In the genomic region with DNA sequence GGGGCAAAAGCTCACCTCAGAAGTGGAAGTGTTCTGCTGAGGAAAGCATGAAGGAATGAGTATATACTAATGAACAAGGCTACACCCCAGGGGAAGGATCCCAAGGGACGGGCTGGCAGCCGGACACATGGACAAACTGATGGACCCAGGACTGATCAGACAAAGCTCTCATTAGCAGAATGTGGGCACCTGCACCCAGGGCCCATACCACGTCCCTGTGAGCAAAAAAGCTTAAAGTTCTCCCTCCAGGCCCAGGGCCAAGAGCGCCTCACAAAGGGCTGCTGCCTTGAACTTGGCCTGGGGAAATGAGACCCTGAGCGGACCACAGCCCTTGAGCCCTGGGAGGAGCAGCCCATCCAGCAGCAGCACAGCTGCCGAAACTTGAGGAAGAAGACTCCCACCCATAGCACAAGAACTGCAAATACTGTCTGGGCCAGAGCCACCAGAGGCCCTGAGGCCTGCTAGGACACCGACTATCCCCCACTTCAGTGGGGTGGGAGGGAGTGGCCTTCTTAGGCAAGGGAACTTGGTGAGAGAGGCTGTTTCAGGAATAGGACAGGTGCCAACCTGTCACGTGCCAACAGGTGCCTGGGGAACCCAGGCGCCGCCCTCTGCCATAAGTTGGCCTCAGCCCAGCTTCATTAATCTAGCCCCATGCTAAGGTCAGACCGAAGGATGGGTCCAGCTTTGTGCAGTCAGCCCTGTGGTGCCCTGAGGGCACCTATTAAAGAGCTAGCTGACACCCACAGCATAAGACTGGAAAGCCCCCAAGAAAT, we compare ENCODE assay signal across 16 cellular contexts. TPM values are rescaled to one million over a fixed set of nuclear protein-coding genes. Genes with fewer than 3 reads are reported as not detected.
DNase-seq lines count a peak whose midpoint lies in the region; ATAC-seq and TF ChIP-seq lines count a peak whose summit lies in the region.
"Had no signal": no experiment of that assay in that cellular context is flagged by ENCODE, and none has a peak within 500 bp of the region (broad histone marks: within the 10 kb centered on the region; RNA-seq: fewer than 3 reads in every experiment).

No MANE protein-coding gene starts in this region.

- H3K79me2 ChIP-seq in smooth muscle cell (ENCODE audit: low read depth) = peaks cover 13% of the 10 kb centered on the region

- H4K20me1 ChIP-seq in smooth muscle cell (ENCODE audit: low read depth) = peaks cover 4% of the 10 kb centered on the region

- H3K27me3 Mint-ChIP-seq in activated CD8-positive, alpha-beta T cell treated with anti-CD3 and anti-CD28 coated beads, Interleukin-2, amount 10 ng/mL, durations not matched to agents 7 days and 5 days (ENCODE audit: low read depth) = no peaks in the 10 kb centered on the region
- no peaks in the 10 kb centered on the region for H3K27me3 Mint-ChIP-seq in activated CD8-positive, alpha-beta T cell treated with anti-CD3 and anti-CD28 coated beads for 36 hours

- H3K4me1 ChIP-seq in smooth muscle cell (ENCODE audit: low read depth) = peaks cover 6% of the 10 kb centered on the region

- intact Hi-C loops in activated CD8-positive, alpha-beta T cell treated with anti-CD3 and anti-CD28 coated beads for 36 hours (cut with micrococcal nuclease) = no loop called here

- H3K9ac ChIP-seq in smooth muscle cell (ENCODE audit: low read depth) = no peak overlapping the region

- DNase-seq in activated CD8-positive, alpha-beta T cell treated with anti-CD3 and anti-CD28 coated beads, Interleukin-2, amount 10 ng/mL, durations not matched to agents 7 days and 5 days = no peak
- DNase-seq in activated CD8-positive, alpha-beta T cell treated with anti-CD3 and anti-CD28 coated beads for 36 hours = no peak
- peak; percentile 11 for DNase-seq in NCI-H2029 treated with DMSO at 0.1 percent for 48 hours (lab: John Stamatoyannopoulos, UW)
- peak; percentile 45 for DNase-seq in islet precursor cell
- DNase-seq in smooth muscle cell (lab: John Stamatoyannopoulos, UW; ENCODE audit: unreplicated experiment) = no peak
- DNase-seq in COLO668 (lab: John Stamatoyannopoulos, UW; ENCODE audit: unreplicated experiment) = no peak
- DNase-seq in NCI-H1694 (lab: John Stamatoyannopoulos, UW) = no peak
- no peak for DNase-seq in AG08395 (ENCODE audit: low spot score)
- DNase-seq: heart right ventricle, NCI-H187, occipital lobe, upper lobe of left lung had no signal

- H3K4me1 Mint-ChIP-seq in activated CD8-positive, alpha-beta T cell treated with anti-CD3 and anti-CD28 coated beads, Interleukin-2, amount 10 ng/mL, durations not matched to agents 7 days and 5 days (ENCODE audit: low read depth) = peaks cover 18% of the 10 kb centered on the region
- H3K4me1 Mint-ChIP-seq in activated CD8-positive, alpha-beta T cell treated with anti-CD3 and anti-CD28 coated beads for 36 hours (ENCODE audit: low read depth) = peaks cover 12% of the 10 kb centered on the region

- TF ChIP-seq CTCF in activated CD8-positive, alpha-beta T cell treated with anti-CD3 and anti-CD28 coated beads for 36 hours (IDR thresholded peaks at IDR 0.05) = no peak
- no peak for TF ChIP-seq CTCF in smooth muscle cell (IDR thresholded peaks at IDR 0.05; ENCODE audit: borderline replicate concordance, insufficient read depth, poor library complexity, severe bottlenecking)

- H3K27ac ChIP-seq in smooth muscle cell (ENCODE audit: low read depth) = peak overlapping the region; percentile 94
- H3K27ac ChIP-seq: SK-N-MC had no signal

- H3K36me3 Mint-ChIP-seq in activated CD8-positive, alpha-beta T cell treated with anti-CD3 and anti-CD28 coated beads, Interleukin-2, amount 10 ng/mL, durations not matched to agents 7 days and 5 days (ENCODE audit: low read depth) = peaks cover 35% of the 10 kb centered on the region
- peaks cover 19% of the 10 kb centered on the region for H3K36me3 Mint-ChIP-seq in activated CD8-positive, alpha-beta T cell treated with anti-CD3 and anti-CD28 coated beads for 36 hours (ENCODE audit: low read depth)

- POLR2A ChIA-PET in activated CD8-positive, alpha-beta T cell treated with anti-CD3 and anti-CD28 coated beads, Interleukin-2, amount 10 ng/mL, durations not matched to agents 7 days and 5 days (lab: Charles Lee) = no interaction called here
- POLR2A ChIA-PET in activated CD8-positive, alpha-beta T cell treated with anti-CD3 and anti-CD28 coated beads for 36 hours (lab: Charles Lee) = interaction anchor here (1.4 to 1.6 kb wide), 2 partner anchors 8 to 19 kb away, joined by 3 to 4 read pairs; no protein-coding TSS in a partner anchor

- peak overlapping the region; percentile 57 for H3K27ac Mint-ChIP-seq in activated CD8-positive, alpha-beta T cell treated with anti-CD3 and anti-CD28 coated beads, Interleukin-2, amount 10 ng/mL, durations not matched to agents 7 days and 5 days
- no peak overlapping the region for H3K27ac Mint-ChIP-seq in activated CD8-positive, alpha-beta T cell treated with anti-CD3 and anti-CD28 coated beads for 36 hours

- no peak overlapping the region for H3K4me2 ChIP-seq in smooth muscle cell

- no peak overlapping the region for H2AFZ ChIP-seq in smooth muscle cell (ENCODE audit: low read depth)

- WGBS in smooth muscle cell (ENCODE audit: low lambda C conversion rate) = 98% methylated on average over 11 of the region's 11 CpGs

- no peak overlapping the region for H3K4me3 ChIP-seq in smooth muscle cell
- H3K4me3 ChIP-seq: breast epithelium, heart right ventricle, left lung, SK-N-MC, upper lobe of left lung had no signal

- CTCF ChIA-PET in activated CD8-positive, alpha-beta T cell treated with anti-CD3 and anti-CD28 coated beads, Interleukin-2, amount 10 ng/mL, durations not matched to agents 7 days and 5 days (lab: Charles Lee) = no interaction called here
- CTCF ChIA-PET in activated CD8-positive, alpha-beta T cell treated with anti-CD3 and anti-CD28 coated beads for 36 hours (lab: Charles Lee) = interaction anchor here (0.7 to 1.5 kb wide), 3 partner anchors 7 to 186 kb away, joined by 3 read pairs; no protein-coding TSS in a partner anchor

- H3K36me3 ChIP-seq in smooth muscle cell (ENCODE audit: low read depth) = no peaks in the 10 kb centered on the region
- H3K36me3 ChIP-seq: breast epithelium had no signal

- no peaks in the 10 kb centered on the region for H3K27me3 ChIP-seq in smooth muscle cell (ENCODE audit: low read depth)
- H3K27me3 ChIP-seq: breast epithelium, heart right ventricle, left lung, upper lobe of left lung had no signal

- no peak overlapping the region for H3K4me3 Mint-ChIP-seq in activated CD8-positive, alpha-beta T cell treated with anti-CD3 and anti-CD28 coated beads, Interleukin-2, amount 10 ng/mL, durations not matched to agents 7 days and 5 days
- no peak overlapping the region for H3K4me3 Mint-ChIP-seq in activated CD8-positive, alpha-beta T cell treated with anti-CD3 and anti-CD28 coated beads for 36 hours

- no peaks in the 10 kb centered on the region for H3K9me3 Mint-ChIP-seq in activated CD8-positive, alpha-beta T cell treated with anti-CD3 and anti-CD28 coated beads, Interleukin-2, amount 10 ng/mL, durations not matched to agents 7 days and 5 days (ENCODE audit: insufficient read depth)
- H3K9me3 Mint-ChIP-seq in activated CD8-positive, alpha-beta T cell treated with anti-CD3 and anti-CD28 coated beads for 36 hours = no peaks in the 10 kb centered on the region

- H3F3A ChIP-seq in smooth muscle cell (ENCODE audit: low read depth) = peaks cover 12% of the 10 kb centered on the region

- no peaks in the 10 kb centered on the region for H3K9me3 ChIP-seq in smooth muscle cell (replicated peaks; ENCODE audit: low read depth)
- H3K9me3 ChIP-seq: breast epithelium, heart right ventricle, left lung, upper lobe of left lung had no signal

- ATAC-seq in activated CD8-positive, alpha-beta T cell treated with anti-CD3 and anti-CD28 coated beads, Interleukin-2, amount 10 ng/mL, durations not matched to agents 7 days and 5 days = no peak
- ATAC-seq in activated CD8-positive, alpha-beta T cell treated with anti-CD3 and anti-CD28 coated beads for 36 hours = no peak
- ATAC-seq: heart right ventricle, left lung had no signal

RNA-seq across cellular contexts. Expression of a gene that starts 2.3 kb away (rescaled TPM):
- 10 to 100 TPM; 50.4 to 53.0 TPM for total RNA-seq in activated CD8-positive, alpha-beta T cell treated with anti-CD3 and anti-CD28 coated beads, Interleukin-2, amount 10 ng/mL, durations not matched to agents 7 days and 5 days
- 10 to 100 TPM; 34.7 to 35.2 TPM for total RNA-seq in activated CD8-positive, alpha-beta T cell treated with anti-CD3 and anti-CD28 coated beads for 36 hours
- 21.1 and 21.3 TPM in 2 replicates for total RNA-seq in smooth muscle cell
- polyA plus RNA-seq in smooth muscle cell = 68.3 and 74.8 TPM in 2 replicates

RNA-seq across cellular contexts. Expression of a gene that starts 6.6 kb away (rescaled TPM):
- 1 to 10 TPM in 1 of 2 experiments, under 1 TPM in 1; 0.95 to 2.0 TPM for total RNA-seq in activated CD8-positive, alpha-beta T cell treated with anti-CD3 and anti-CD28 coated beads, Interleukin-2, amount 10 ng/mL, durations not matched to agents 7 days and 5 days
- under 1 TPM in 1 of 2 experiments, not detected in 1; 0.23 TPM for total RNA-seq in activated CD8-positive, alpha-beta T cell treated with anti-CD3 and anti-CD28 coated beads for 36 hours
- total RNA-seq in smooth muscle cell = 2.8 and 2.9 TPM in 2 replicates
- 2.2 and 2.4 TPM in 2 replicates for polyA plus RNA-seq in smooth muscle cell
- polyA plus RNA-seq: AG04450 had no signal

RNA-seq across cellular contexts. Expression of a gene that starts 36.7 kb away (rescaled TPM):
- total RNA-seq in activated CD8-positive, alpha-beta T cell treated with anti-CD3 and anti-CD28 coated beads, Interleukin-2, amount 10 ng/mL, durations not matched to agents 7 days and 5 days = 10 to 100 TPM; 36.3 to 45.8 TPM
- 10 to 100 TPM; 22.0 to 31.7 TPM for total RNA-seq in activated CD8-positive, alpha-beta T cell treated with anti-CD3 and anti-CD28 coated beads for 36 hours
- 15.8 and 17.3 TPM in 2 replicates for total RNA-seq in smooth muscle cell
- 23.9 and 37.8 TPM in 2 replicates for polyA plus RNA-seq in smooth muscle cell

RNA-seq across cellular contexts. Expression of a gene that starts 36.8 kb away (rescaled TPM):
- total RNA-seq in activated CD8-positive, alpha-beta T cell treated with anti-CD3 and anti-CD28 coated beads, Interleukin-2, amount 10 ng/mL, durations not matched to agents 7 days and 5 days = 1 to 10 TPM; 3.8 to 4.7 TPM
- 10 to 100 TPM in 1 of 2 experiments, 1 to 10 TPM in 1; 9.6 to 11.8 TPM for total RNA-seq in activated CD8-positive, alpha-beta T cell treated with anti-CD3 and anti-CD28 coated beads for 36 hours
- 15.4 and 18.7 TPM in 2 replicates for total RNA-seq in smooth muscle cell
- polyA plus RNA-seq in smooth muscle cell = 22.9 and 28.5 TPM in 2 replicates

RNA-seq across cellular contexts. Expression of a gene that starts 51.9 kb away (rescaled TPM):
- total RNA-seq in activated CD8-positive, alpha-beta T cell treated with anti-CD3 and anti-CD28 coated beads, Interleukin-2, amount 10 ng/mL, durations not matched to agents 7 days and 5 days = 100 to 1,000 TPM; 179 to 192 TPM
- 100 to 1,000 TPM; 165 to 166 TPM for total RNA-seq in activated CD8-positive, alpha-beta T cell treated with anti-CD3 and anti-CD28 coated beads for 36 hours
- 53.1 and 69.4 TPM in 2 replicates for total RNA-seq in smooth muscle cell
- polyA plus RNA-seq in smooth muscle cell = 91.7 and 104 TPM in 2 replicates

Comparison
In these comparisons a context has a peak if more than half of its experiments do, and no peak if none do; other contexts are left out.
1. DNase-seq: peak in NCI-H2029 treated with DMSO at 0.1 percent for 48 hours (single experiment) and islet precursor cell (single experiment); none in activated CD8-positive, alpha-beta T cell treated with anti-CD3 and anti-CD28 coated beads, Interleukin-2, amount 10 ng/mL, durations not matched to agents 7 days and 5 days (single experiment), activated CD8-positive, alpha-beta T cell treated with anti-CD3 and anti-CD28 coated beads for 36 hours (single experiment), smooth muscle cell (single experiment), COLO668 (single experiment), NCI-H1694 (single experiment) and AG08395 (single experiment).